8 cellular contexts compared by ENCODE assay signal in the genomic region with DNA sequence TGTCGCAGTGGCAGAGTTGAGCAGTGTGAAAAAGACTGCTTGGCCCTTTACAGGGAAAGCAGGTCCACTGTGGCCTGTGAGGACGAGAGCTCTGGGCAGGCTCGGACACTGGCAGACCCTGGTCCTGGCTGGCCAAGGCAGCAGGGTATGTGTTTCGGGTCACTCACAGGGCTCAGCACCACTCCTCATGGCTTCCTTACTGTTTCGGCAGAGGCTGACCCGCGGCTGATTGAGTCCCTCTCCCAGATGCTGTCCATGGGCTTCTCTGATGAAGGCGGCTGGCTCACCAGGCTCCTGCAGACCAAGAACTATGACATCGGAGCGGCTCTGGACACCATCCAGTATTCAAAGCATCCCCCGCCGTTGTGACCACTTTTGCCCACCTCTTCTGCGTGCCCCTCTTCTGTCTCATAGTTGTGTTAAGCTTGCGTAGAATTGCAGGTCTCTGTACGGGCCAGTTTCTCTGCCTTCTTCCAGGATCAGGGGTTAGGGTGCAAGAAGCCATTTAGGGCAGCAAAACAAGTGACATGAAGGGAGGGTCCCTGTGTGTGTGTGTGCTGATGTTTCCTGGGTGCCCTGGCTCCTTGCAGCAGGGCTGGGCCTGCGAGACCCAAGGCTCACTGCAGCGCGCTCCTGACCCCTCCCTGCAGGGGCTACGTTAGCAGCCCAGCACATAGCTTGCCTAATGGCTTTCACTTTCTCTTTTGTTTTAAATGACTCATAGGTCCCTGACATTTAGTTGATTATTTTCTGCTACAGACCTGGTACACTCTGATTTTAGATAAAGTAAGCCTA. TPM values are rescaled to one million over a fixed set of nuclear protein-coding genes. Genes with fewer than 3 reads are reported as not detected.
DNase-seq lines count a peak whose midpoint lies in the region; ATAC-seq, FAIRE-seq and TF ChIP-seq lines count a peak whose summit lies in the region.

No MANE protein-coding gene starts in this region.

- CTCF ChIA-PET in T-cell (lab: Charles Lee): interaction anchor here in 1 of 2 donors (0.5 to 0.7 kb wide), 2 partner anchors 14 to 136 kb away, joined by 3 to 4 read pairs; no protein-coding TSS in a partner anchor

- H3K27me3 ChIP-seq in pancreas: no peaks in the 10 kb centered on the region

- H3K9me3 ChIP-seq in pancreas: no peaks in the 10 kb centered on the region

- FAIRE-seq in pancreas (lab: Jason Lieb, UNC) (no peak), D721Med (lab: Jason Lieb, UNC) (no peak)

- peak; percentile 71 for ATAC-seq in GM21423 (IDR thresholded peaks at IDR 0.05; ENCODE audit: unreplicated experiment)
- peak; percentile 82 to 91 (median 87) for ATAC-seq in T-cell (replicated peaks in 1 of 4)
- ATAC-seq in central memory CD8-positive, alpha-beta T cell (replicated peaks; ENCODE audit: extremely low read depth, poor library complexity, severe bottlenecking): peak; percentile 94
- peak in 3 of 4 donors; percentile 8 to 56 (median 35) for ATAC-seq in pancreas
- ATAC-seq in HG03439 (IDR thresholded peaks at IDR 0.05; ENCODE audit: unreplicated experiment): no peak

- TF ChIP-seq CTCF in pancreas (IDR thresholded peaks at IDR 0.05) (no peak), D721Med (IDR thresholded peaks at IDR 0.05; ENCODE audit: insufficient read depth, missing control alignments) (no peak)

- peak overlapping the region; percentile 91 to 94 for H3K27ac Mint-ChIP-seq in T-cell
- H3K27ac Mint-ChIP-seq in central memory CD8-positive, alpha-beta T cell (ENCODE audit: low read depth): peak overlapping the region; percentile 88

- 91 to 94% methylated on average over 19 of the region's 19 CpGs for WGBS in pancreas, 2 donors

- H3K36me3 Mint-ChIP-seq in T-cell: peaks cover 52% of the 10 kb centered on the region
- H3K36me3 Mint-ChIP-seq in central memory CD8-positive, alpha-beta T cell (ENCODE audit: insufficient read depth): peaks cover 68% of the 10 kb centered on the region

- peak in 31 of 34 experiments; percentile 32 to 64 (median 52) for DNase-seq in T-cell
- peak in 1 of 2 donors; percentile 41 for DNase-seq in central memory CD8-positive, alpha-beta T cell (ENCODE audit: low spot score in 2 of 2)
- DNase-seq in pancreas: peak in 2 of 6 donors; percentile 20 to 59
- DNase-seq in NCI-H2081 treated with DMSO at 0.1 percent for 48 hours (lab: John Stamatoyannopoulos, UW): no peak
- no peak for DNase-seq in HuH-7 (ENCODE audit: low spot score)
- no peak for DNase-seq in D721Med (ENCODE audit: insufficient read length, low spot score)

- H3K4me1 Mint-ChIP-seq in T-cell: peaks cover 17 to 28% (median 26%) of the 10 kb centered on the region in 3 donors
- peaks cover 25% of the 10 kb centered on the region for H3K4me1 Mint-ChIP-seq in central memory CD8-positive, alpha-beta T cell

- H3K36me3 ChIP-seq in pancreas: peaks cover 16 to 60% (median 37%) of the 10 kb centered on the region in 3 donors

- H3K27me3 Mint-ChIP-seq in T-cell: no peaks in the 10 kb centered on the region
- H3K27me3 Mint-ChIP-seq in central memory CD8-positive, alpha-beta T cell: no peaks in the 10 kb centered on the region

- no peaks in the 10 kb centered on the region for H3K9me3 Mint-ChIP-seq in T-cell
- no peaks in the 10 kb centered on the region for H3K9me3 Mint-ChIP-seq in central memory CD8-positive, alpha-beta T cell

- H3K4me3 ChIP-seq in pancreas: no peak overlapping the region

- intact Hi-C loops in pancreas (cut with DNase I): no loop called here

- POLR2A ChIA-PET in T-cell (lab: Charles Lee): interaction anchor here (0.6 to 1.0 kb wide), 5 partner anchors 14 to 731 kb away, joined by 3 to 5 read pairs (median 4); a partner anchor contains a TSS

- H3K4me3 Mint-ChIP-seq in T-cell: peak overlapping the region; percentile 2 to 59 (median 29)
- H3K4me3 Mint-ChIP-seq in central memory CD8-positive, alpha-beta T cell: peak overlapping the region; percentile 58

- H3K27ac ChIP-seq in pancreas: peak overlapping the region in 2 of 4 donors; percentile 4 to 47

- H3K4me1 ChIP-seq in pancreas: peaks cover 4 to 23% (median 20%) of the 10 kb centered on the region in 3 donors

RNA-seq across cellular contexts. Expression of a gene that starts 15.7 kb away (rescaled TPM):
- total RNA-seq in T-cell: 100 to 1,000 TPM; 220 to 327 (median 280) TPM
- 100 to 1,000 TPM; 159 to 261 (median 228) TPM for total RNA-seq in pancreas
- polyA plus RNA-seq in pancreas: 100 to 1,000 TPM; 125 to 166 TPM

RNA-seq across cellular contexts. Expression of a gene that starts 22.2 kb away (rescaled TPM):
- 100 to 1,000 TPM in 3 of 5 donors, 10 to 100 TPM in 2; 54.1 to 119 (median 112) TPM for total RNA-seq in T-cell
- total RNA-seq in pancreas: 10 to 100 TPM in 5 of 6 donors, 1 to 10 TPM in 1; 8.6 to 19.1 (median 13.6) TPM
- polyA plus RNA-seq in pancreas: 10 to 100 TPM; 49.2 to 53.1 TPM

RNA-seq across cellular contexts. Expression of a gene that starts 29.8 kb away (rescaled TPM):
- total RNA-seq in T-cell (100 to 1,000 TPM; 119 to 159 (median 132) TPM), pancreas (10 to 100 TPM; 33.7 to 97.5 (median 45.9) TPM)
- 10 to 100 TPM; 58.7 to 65.4 TPM for polyA plus RNA-seq in pancreas

RNA-seq across cellular contexts. Expression of a gene that starts 42.6 kb away (rescaled TPM):
- total RNA-seq in T-cell (10 to 100 TPM in 1 of 5 donors, 1 to 10 TPM in 4; 3.6 to 12.6 (median 8.1) TPM), pancreas (1 to 10 TPM; 1.1 to 8.7 (median 4.5) TPM)
- polyA plus RNA-seq in pancreas: 10 to 100 TPM in 1 of 2 donors, 1 to 10 TPM in 1; 4.2 to 10.9 TPM

Comparison
In these comparisons a context has a peak if more than half of its experiments do, and no peak if none do; other contexts are left out.
1. DNase-seq: peak in T-cell (31 of 34); none in NCI-H2081 treated with DMSO at 0.1 percent for 48 hours (single experiment), HuH-7 (single experiment) and D721Med (single experiment).